7 cellular contexts compared by ENCODE assay signal in genomic region chr2:42342061-42342794, GRCh38. TPM values are rescaled to one million over a fixed set of nuclear protein-coding genes. Genes with fewer than 3 reads are reported as not detected.
DNase-seq lines count a peak whose midpoint lies in the region; ATAC-seq lines count a peak whose summit lies in the region.

No MANE protein-coding gene starts in this region.

- ATAC-seq in GM21529 (IDR thresholded peaks at IDR 0.05; ENCODE audit: unreplicated experiment) (peak; percentile 68), GM18519 (IDR thresholded peaks at IDR 0.05; ENCODE audit: low FRiP score, unreplicated experiment) (no peak), GM21381 (IDR thresholded peaks at IDR 0.05; ENCODE audit: unreplicated experiment) (no peak)
- peak; percentile 22 for ATAC-seq in naive thymus-derived CD4-positive, alpha-beta T cell

- peak overlapping the region in 1 of 10 donors; percentile 9 for H3K4me3 Mint-ChIP-seq in naive thymus-derived CD4-positive, alpha-beta T cell

- POLR2A ChIA-PET in naive thymus-derived CD4-positive, alpha-beta T cell (lab: Charles Lee) = interaction anchor here (0.6 kb wide), 1 partner anchor 236 kb away, joined by 3 read pairs; no protein-coding TSS in a partner anchor

- H3K9me3 Mint-ChIP-seq in naive thymus-derived CD4-positive, alpha-beta T cell = peaks cover 0 to 28% (median 4%) of the 10 kb centered on the region in 11 donors

- H3K27me3 Mint-ChIP-seq in naive thymus-derived CD4-positive, alpha-beta T cell = no peaks in the 10 kb centered on the region

- peak overlapping the region; percentile 11 to 82 (median 71) for H3K27ac Mint-ChIP-seq in naive thymus-derived CD4-positive, alpha-beta T cell

- peaks cover 18 to 53% (median 29%) of the 10 kb centered on the region in 7 donors for H3K4me1 Mint-ChIP-seq in naive thymus-derived CD4-positive, alpha-beta T cell

- no peaks in the 10 kb centered on the region for H3K4me1 ChIP-seq in naive thymus-derived CD4-positive, alpha-beta T cell (ENCODE audit: control insufficient read depth in 2 of 2, insufficient read depth in 2 of 2, low read length in 2 of 2)
- no peaks in the 10 kb centered on the region for H3K4me1 ChIP-seq in effector memory CD4-positive, alpha-beta T cell (ENCODE audit: control insufficient read depth, insufficient read depth, low read length, poor library complexity, severe bottlenecking)

- no peaks in the 10 kb centered on the region for H3K9me3 ChIP-seq in naive thymus-derived CD4-positive, alpha-beta T cell (ENCODE audit: control insufficient read depth in 2 of 3, low read length in 3 of 3)
- no peaks in the 10 kb centered on the region for H3K9me3 ChIP-seq in effector memory CD4-positive, alpha-beta T cell (ENCODE audit: control insufficient read depth, low read length)

- CTCF ChIA-PET in naive thymus-derived CD4-positive, alpha-beta T cell (lab: Charles Lee) = interaction anchor here (1.1 kb wide), 1 partner anchor 14 kb away, joined by 3 read pairs; no protein-coding TSS in a partner anchor

- intact Hi-C loops in naive thymus-derived CD4-positive, alpha-beta T cell (cut with micrococcal nuclease) = no loop called here

- H3K27ac ChIP-seq in naive thymus-derived CD4-positive, alpha-beta T cell (ENCODE audit: low read depth, low read length) = no peak overlapping the region
- H3K27ac ChIP-seq in effector memory CD4-positive, alpha-beta T cell (ENCODE audit: insufficient read depth, low read length, poor library complexity, severe bottlenecking) = no peak overlapping the region

- no peaks in the 10 kb centered on the region for H3K27me3 ChIP-seq in naive thymus-derived CD4-positive, alpha-beta T cell (ENCODE audit: control insufficient read depth in 2 of 2, insufficient read depth in 2 of 2, low read length in 2 of 2)
- H3K27me3 ChIP-seq in effector memory CD4-positive, alpha-beta T cell (replicated peaks; ENCODE audit: control insufficient read depth, insufficient read depth, low read length, poor library complexity, severe bottlenecking) = no peaks in the 10 kb centered on the region

- H3K4me3 ChIP-seq in naive thymus-derived CD4-positive, alpha-beta T cell (ENCODE audit: low read length) = no peak overlapping the region
- H3K4me3 ChIP-seq in effector memory CD4-positive, alpha-beta T cell (ENCODE audit: insufficient read depth, low read depth, low read length, poor library complexity, severe bottlenecking) = no peak overlapping the region

- peaks cover 24 to 65% (median 42%) of the 10 kb centered on the region in 5 donors for H3K36me3 Mint-ChIP-seq in naive thymus-derived CD4-positive, alpha-beta T cell

- H3K36me3 ChIP-seq in naive thymus-derived CD4-positive, alpha-beta T cell (ENCODE audit: control insufficient read depth in 2 of 3, insufficient read depth in 3 of 3, low read length in 3 of 3) = peaks cover 0 to 41% (median 0%) of the 10 kb centered on the region in 3 experiments
- peaks cover 11% of the 10 kb centered on the region for H3K36me3 ChIP-seq in effector memory CD4-positive, alpha-beta T cell (ENCODE audit: control insufficient read depth, insufficient read depth, low read length)

- DNase-seq in LHCN-M2 (ENCODE audit: low read depth) = peak; percentile 94
- DNase-seq in dermis microvascular lymphatic vessel endothelial cell (ENCODE audit: low read depth in 2 of 2) = peak; percentile 45 to 80
- DNase-seq in naive thymus-derived CD4-positive, alpha-beta T cell = no peak
- no peak for DNase-seq in effector memory CD4-positive, alpha-beta T cell

RNA-seq across cellular contexts. Expression of gene COX7A2L, which starts 18.8 kb away (rescaled TPM):
- total RNA-seq in LHCN-M2 (2014; rRNA removed) = 138 and 166 TPM in 2 replicates
- 147 TPM for polyA plus RNA-seq in LHCN-M2 (2012)
- 133 and 148 TPM in 2 replicates for total RNA-seq in dermis microvascular lymphatic vessel endothelial cell
- total RNA-seq in naive thymus-derived CD4-positive, alpha-beta T cell = 10 to 100 TPM; 57.3 to 87.7 (median 81.5) TPM
- polyA plus RNA-seq in naive thymus-derived CD4-positive, alpha-beta T cell = 100 to 1,000 TPM; 137 to 204 TPM

Comparison
In these comparisons a context has a peak if more than half of its experiments do, and no peak if none do; other contexts are left out.
1. ATAC-seq: peak in GM21529 (single experiment) and naive thymus-derived CD4-positive, alpha-beta T cell (single experiment); none in GM18519 (single experiment) and GM21381 (single experiment).
2. DNase-seq: peak in LHCN-M2 (single experiment) and dermis microvascular lymphatic vessel endothelial cell (2 of 2); none in naive thymus-derived CD4-positive, alpha-beta T cell (0 of 9) and effector memory CD4-positive, alpha-beta T cell (0 of 3).